ENCODE assay signal across 11 cellular contexts in the genomic region with DNA sequence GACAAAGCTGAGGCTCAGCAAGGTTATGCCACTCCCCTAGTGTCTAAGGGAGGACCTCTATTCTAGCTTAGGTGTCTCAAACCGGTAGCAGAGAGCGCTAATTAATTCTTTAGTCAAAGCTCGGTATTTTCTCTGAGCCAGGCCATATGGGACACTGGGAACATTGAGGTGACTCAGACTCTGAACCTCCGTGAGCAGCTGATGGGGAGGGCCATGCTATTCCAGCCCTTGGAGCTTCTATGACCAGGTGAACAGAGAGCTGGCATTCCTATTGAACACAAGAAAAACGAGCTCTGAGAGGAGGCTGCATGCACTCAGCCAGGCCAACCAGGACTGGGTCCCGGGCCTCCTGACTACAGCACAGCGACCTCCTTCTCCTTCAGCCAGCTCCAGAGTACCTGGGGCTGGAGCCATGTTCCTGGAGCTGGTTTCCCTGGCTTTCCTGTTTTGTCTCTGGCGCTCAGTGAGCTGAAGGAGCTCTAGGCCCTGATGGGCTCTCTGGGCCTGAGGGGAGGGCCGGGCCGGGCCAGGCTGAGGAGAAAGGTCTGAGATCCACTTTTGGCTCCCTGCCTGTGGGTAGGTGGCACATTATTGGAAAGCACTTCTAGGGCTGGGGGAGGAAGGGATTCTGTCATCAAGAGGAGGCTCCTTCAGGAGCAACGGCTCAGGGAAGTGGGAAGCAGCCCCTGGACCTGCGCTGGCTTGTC. TPM values are rescaled to one million over a fixed set of nuclear protein-coding genes. Genes with fewer than 3 reads are reported as not detected.
A peak's percentile ranks its signal among the peaks of the same experiment; 100 is the strongest.
DNase-seq lines count a peak whose midpoint lies in the region; ATAC-seq, FAIRE-seq and TF ChIP-seq lines count a peak whose summit lies in the region.
"Had no signal": no experiment of that assay in that cellular context is flagged by ENCODE, and none has a peak within 500 bp of the region (broad histone marks: within the 10 kb centered on the region; RNA-seq: fewer than 3 reads in every experiment).

No MANE protein-coding gene starts in this region.

- H3K27ac ChIP-seq in HEK293 (ENCODE audit: extremely low read depth, low read depth, low read length) (no peak overlapping the region), brain microvascular endothelial cell (peak overlapping the region; percentile 72), small intestine (ENCODE audit: low read depth in 1 of 2, low read length in 1 of 2) (peak overlapping the region; percentile 61 to 83)

- BruUV-seq in Calu3 (replicated peaks; lab: Mats Ljungman, UMichigan): no TSS peak

- CTCF ChIA-PET in HEK293 (lab: Yijun Ruan, JAX) (interaction anchor here (0.7 to 1.5 kb wide), 7 partner anchors 9 to 269 kb away, joined by 3 to 5 read pairs (median 3); no protein-coding TSS in a partner anchor), Calu3 (lab: Charles Lee) (no interaction called here)

- H3K36me3 ChIP-seq in HEK293 (ENCODE audit: control insufficient read depth in 2 of 2, insufficient read depth in 1 of 2, low read length in 2 of 2) (peaks cover 0 to 16% of the 10 kb centered on the region in 2 experiments; a peak in 2 of 3 replicates), brain microvascular endothelial cell (replicated peaks) (peaks cover 4% of the 10 kb centered on the region), small intestine (ENCODE audit: control insufficient read depth in 2 of 2, insufficient read depth in 2 of 2, low read length in 2 of 2) (peaks cover 0 to 2% of the 10 kb centered on the region in 2 donors)

- H3K36me3 Mint-ChIP-seq in Calu3 (ENCODE audit: insufficient read depth, unreplicated experiment): peaks cover 5% of the 10 kb centered on the region

- WGBS in small intestine, 3 donors: 36 to 61% (median 60%) methylated on average over 12 of the region's 12 CpGs

- no peak for FAIRE-seq in small intestine (lab: Jason Lieb, UNC)

- H3K4me3 ChIP-seq in HEK293 (ENCODE audit: low read depth, low read length) (no peak overlapping the region), brain microvascular endothelial cell (ENCODE audit: low read depth, low read length) (no peak overlapping the region), small intestine (ENCODE audit: low read depth in 1 of 2, low read length in 2 of 2) (no peak overlapping the region)

- H3K9me3 ChIP-seq in HEK293 (ENCODE audit: control insufficient read depth, insufficient read depth, low read depth, low read length) (no peaks in the 10 kb centered on the region), small intestine (ENCODE audit: control insufficient read depth, low read depth) (no peaks in the 10 kb centered on the region)

- H3K4me1 Mint-ChIP-seq in Calu3 (ENCODE audit: low read depth, unreplicated experiment): peaks cover 22% of the 10 kb centered on the region

- H3K27me3 ChIP-seq in brain microvascular endothelial cell (replicated peaks) (no peaks in the 10 kb centered on the region), small intestine (ENCODE audit: control insufficient read depth in 2 of 2, insufficient read depth in 2 of 2, low read length in 2 of 2) (no peaks in the 10 kb centered on the region)

- no peak overlapping the region for H3K27ac Mint-ChIP-seq in Calu3 (ENCODE audit: unreplicated experiment)

- no peak for ATAC-seq in stimulated activated naive CD8-positive, alpha-beta T cell treated with anti-CD3 and anti-CD28 coated beads, Interleukin-15, Interleukin-2, amounts not matched to agents 100 U/mL and 50 U/mL, for 24 hours
- no peak for ATAC-seq in HG02973 (IDR thresholded peaks at IDR 0.05; ENCODE audit: unreplicated experiment)
- ATAC-seq in activated CD4-positive, CD25-positive, alpha-beta regulatory T cell treated with anti-CD3 and anti-CD28 coated beads, Interleukin-2, amount 50 U/mL, for 24 hours: no peak
- ATAC-seq: activated T-cell treated with anti-CD3 and anti-CD28 coated beads, Interleukin-2, amount 50 U/mL, for 4 hours had no signal

- TF ChIP-seq CTCF in HEK293 (tag by site-specific recombination; IDR thresholded peaks at IDR 0.05) (no peak), brain microvascular endothelial cell (IDR thresholded peaks at IDR 0.05; ENCODE audit: low read depth, low read length, missing control alignments) (no peak), Calu3 (IDR thresholded peaks at IDR 0.05; ENCODE audit: unreplicated experiment) (no peak)

- in situ Hi-C loops in brain microvascular endothelial cell (cut with HindIII; ENCODE audit: low pct_ligation_motif_present, low sequenced_read_pairs): no loop called here

- DNase-seq in brain microvascular endothelial cell (peak; percentile 11), iris pigment epithelial cell (ENCODE audit: low read depth) (peak; percentile 20), small intestine (peak; percentile 73), Calu3 (no peak)
- no peak for DNase-seq in stimulated activated naive CD8-positive, alpha-beta T cell treated with anti-CD3 and anti-CD28 coated beads, Interleukin-15, Interleukin-2, amounts not matched to agents 100 U/mL and 50 U/mL, for 24 hours
- DNase-seq: activated T-cell treated with anti-CD3 and anti-CD28 coated beads, Interleukin-2, amount 50 U/mL, for 4 hours; kidney glomerular epithelial cell; NK-92 treated with Interleukin-12 subunit alpha and Interleukin-12 subunit beta, amount 100 ng/mL, for 24 hours had no signal

- H3K4me3 Mint-ChIP-seq in Calu3 (ENCODE audit: low read depth, unreplicated experiment): no peak overlapping the region
- H3K4me3 Mint-ChIP-seq: activated T-cell treated with anti-CD3 and anti-CD28 coated beads, Interleukin-2, amount 50 U/mL, for 4 hours had no signal

- H3K27me3 Mint-ChIP-seq in Calu3 (ENCODE audit: unreplicated experiment): no peaks in the 10 kb centered on the region

- POLR2A ChIA-PET in HEK293 (lab: Yijun Ruan, JAX): interaction anchor here (0.7 kb wide), 1 partner anchor 25 kb away, joined by 3 read pairs; no protein-coding TSS in a partner anchor

- H3K4me1 ChIP-seq in HEK293 (ENCODE audit: control insufficient read depth, insufficient read depth, low read length): peaks cover 4% of the 10 kb centered on the region
- peaks cover 13 to 23% of the 10 kb centered on the region in 2 donors for H3K4me1 ChIP-seq in small intestine (ENCODE audit: control insufficient read depth in 2 of 2, insufficient read depth in 1 of 2, low read depth in 1 of 2, low read length in 1 of 2)

- intact Hi-C loops in Calu3 (cut with micrococcal nuclease; ENCODE audit: unreplicated experiment): no loop called here

- H3K9me3 Mint-ChIP-seq in Calu3 (ENCODE audit: low read depth, unreplicated experiment): no peaks in the 10 kb centered on the region
- H3K9me3 Mint-ChIP-seq: activated T-cell treated with anti-CD3 and anti-CD28 coated beads, Interleukin-2, amount 50 U/mL, for 4 hours had no signal

TF ChIP-seq in HEK293, 187 proteins besides CTCF, POLR2A, EP300 and RAD21 (continues in another document):
- TF ChIP-seq ZBTB48 (tag by site-specific recombination; IDR thresholded peaks at IDR 0.05): no peak
- TF ChIP-seq REST (tag by site-specific recombination; IDR thresholded peaks at IDR 0.05): no peak
- TF ChIP-seq ZNF791 (tag by site-specific recombination; IDR thresholded peaks at IDR 0.05): no peak
- TF ChIP-seq ZNF433 (tag by site-specific recombination; IDR thresholded peaks at IDR 0.05; ENCODE audit: low read depth): no peak
- no peak for TF ChIP-seq GLI4 (tag by site-specific recombination; IDR thresholded peaks at IDR 0.05)

RNA-seq across cellular contexts. Expression of gene SLC9A1, which starts 37.0 kb away (rescaled TPM):
- 10 to 100 TPM; 40.2 to 41.3 (median 41.2) TPM for polyA plus RNA-seq in small intestine
- total RNA-seq in Calu3 (2022): 16.4 and 17.4 TPM in 2 replicates

Comparison
In these comparisons a context has a peak if more than half of its experiments do, and no peak if none do; other contexts are left out.
1. DNase-seq: peak in brain microvascular endothelial cell (single experiment), iris pigment epithelial cell (single experiment) and small intestine (single experiment); none in Calu3 (single experiment) and stimulated activated naive CD8-positive, alpha-beta T cell treated with anti-CD3 and anti-CD28 coated beads, Interleukin-15, Interleukin-2, amounts not matched to agents 100 U/mL and 50 U/mL, for 24 hours (single experiment).